In the genomic region with DNA sequence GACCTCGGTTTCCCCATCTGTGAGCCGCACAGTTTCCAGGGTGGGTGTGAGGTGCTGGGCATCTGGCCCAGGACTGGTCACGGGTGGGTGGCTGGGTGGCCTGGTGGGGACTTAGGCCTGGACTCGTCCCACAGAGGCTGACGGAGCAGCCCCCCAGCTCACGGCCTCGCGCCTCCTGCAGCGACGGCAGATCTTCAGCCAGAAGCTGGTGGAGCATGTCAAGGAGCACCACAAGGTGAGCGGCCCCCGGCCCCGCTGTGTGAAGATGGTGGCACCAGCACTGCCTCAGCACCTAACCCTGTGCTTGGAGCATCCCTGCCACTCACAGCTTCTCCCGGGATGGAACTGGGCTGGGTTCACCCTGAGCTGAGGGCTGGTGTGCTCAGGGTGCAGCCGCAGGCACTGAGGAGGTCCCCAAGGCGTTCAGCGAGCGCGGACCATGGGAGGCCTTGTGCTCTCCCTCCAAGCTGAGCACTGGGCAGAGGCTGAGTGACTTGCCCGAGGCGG, we compare ENCODE assay signal across 18 cellular contexts. TPM values are rescaled to one million over a fixed set of nuclear protein-coding genes. Genes with fewer than 3 reads are reported as not detected.
DNase-seq lines count a peak whose midpoint lies in the region; ATAC-seq and TF ChIP-seq lines count a peak whose summit lies in the region.
"Had no signal": no experiment of that assay in that cellular context is flagged by ENCODE, and none has a peak within 500 bp of the region (broad histone marks: within the 10 kb centered on the region; RNA-seq: fewer than 3 reads in every experiment).

No MANE protein-coding gene starts in this region.

- no peak overlapping the region for H3K14ac ChIP-seq in neuronal stem cell (ENCODE audit: low read length)

- H2AFZ ChIP-seq in GM23338 = no peak overlapping the region
- H2AFZ ChIP-seq in neuronal stem cell (ENCODE audit: low read length) = no peak overlapping the region
- H2AFZ ChIP-seq: hepatocyte had no signal

- H3K36me3 ChIP-seq in GM23338 (ENCODE audit: insufficient read depth) (peaks cover 19% of the 10 kb centered on the region), HUES6 (ENCODE audit: control insufficient read depth, insufficient read depth, low read length) (peaks cover 61% of the 10 kb centered on the region), neuronal stem cell (replicated peaks in 1 of 2; ENCODE audit: control insufficient read depth in 2 of 2, insufficient read depth in 2 of 2, low read length in 2 of 2) (peaks cover 52 to 62% of the 10 kb centered on the region in 2 donors)
- H3K36me3 ChIP-seq: colonic mucosa had no signal

- no peak overlapping the region for H2BK15ac ChIP-seq in neuronal stem cell (ENCODE audit: low read length)

- peaks cover 4% of the 10 kb centered on the region; the same call in 1 of the 3 replicates for H3K9me3 Mint-ChIP-seq in GM23338
- no peaks in the 10 kb centered on the region for H3K9me3 Mint-ChIP-seq in activated CD8-positive, alpha-beta T cell treated with anti-CD3 and anti-CD28 coated beads, Interleukin-2, amount 10 ng/mL, durations not matched to agents 7 days and 5 days (ENCODE audit: insufficient read depth)
- H3K9me3 Mint-ChIP-seq: activated B cell treated with CpG ODN at 0.5 μM for 24 hours, natural killer cell had no signal

- no peak overlapping the region for H4K91ac ChIP-seq in neuronal stem cell (ENCODE audit: low read depth, low read length, poor library complexity)

- peaks cover 65% of the 10 kb centered on the region for H3K36me3 Mint-ChIP-seq in GM23338 (ENCODE audit: low read depth)
- peaks cover 54% of the 10 kb centered on the region for H3K36me3 Mint-ChIP-seq in activated CD8-positive, alpha-beta T cell treated with anti-CD3 and anti-CD28 coated beads, Interleukin-2, amount 10 ng/mL, durations not matched to agents 7 days and 5 days (ENCODE audit: low read depth)
- H3K36me3 Mint-ChIP-seq: natural killer cell had no signal

- peak overlapping the region; percentile 25 for H3K9ac ChIP-seq in HUES6 (ENCODE audit: low read length)
- peak overlapping the region; percentile 64 for H3K9ac ChIP-seq in neuronal stem cell (ENCODE audit: low read depth, low read length, poor library complexity)

- H3K27ac Mint-ChIP-seq in GM23338 = no peak overlapping the region
- H3K27ac Mint-ChIP-seq in activated CD8-positive, alpha-beta T cell treated with anti-CD3 and anti-CD28 coated beads, Interleukin-2, amount 10 ng/mL, durations not matched to agents 7 days and 5 days = peak overlapping the region; percentile 61
- H3K27ac Mint-ChIP-seq: activated B cell treated with CpG ODN at 0.5 μM for 24 hours, natural killer cell had no signal

- peaks cover 50% of the 10 kb centered on the region for H3K27me3 Mint-ChIP-seq in GM23338 (ENCODE audit: insufficient read depth, low read depth, poor library complexity)
- H3K27me3 Mint-ChIP-seq in activated CD8-positive, alpha-beta T cell treated with anti-CD3 and anti-CD28 coated beads, Interleukin-2, amount 10 ng/mL, durations not matched to agents 7 days and 5 days (ENCODE audit: low read depth) = no peaks in the 10 kb centered on the region
- H3K27me3 Mint-ChIP-seq: activated B cell treated with CpG ODN at 0.5 μM for 24 hours had no signal

- no peak overlapping the region for H2AK5ac ChIP-seq in neuronal stem cell (ENCODE audit: low read depth, low read length)

- WGBS in neuronal stem cell (ENCODE audit: extremely low coverage in 2 of 2, insufficient read length in 2 of 2, insufficient replicate concordance in 1 of 2), 2 donors = no CpG with 5 or more reads among the region's 21 CpGs
- 86 to 94% methylated on average over 5 to 11 of the region's 21 CpGs for WGBS in lower leg skin, 2 donors

- H3K4me2 ChIP-seq in GM23338 (no peak overlapping the region), neuronal stem cell (ENCODE audit: insufficient read depth, low read length, poor library complexity, severe bottlenecking) (no peak overlapping the region)
- H3K4me2 ChIP-seq: hepatocyte had no signal

- H2BK5ac ChIP-seq in neuronal stem cell (ENCODE audit: low read length) = peak overlapping the region; percentile 82

- no peaks in the 10 kb centered on the region; the same call in none of the 2 replicates for H4K20me1 ChIP-seq in GM23338 (replicated peaks; ENCODE audit: insufficient read depth)

- H3K79me1 ChIP-seq in neuronal stem cell (ENCODE audit: low read depth, low read length) = peaks cover 48% of the 10 kb centered on the region

- no peak overlapping the region for H3K4me3 Mint-ChIP-seq in GM23338
- peak overlapping the region; percentile 38 for H3K4me3 Mint-ChIP-seq in activated CD8-positive, alpha-beta T cell treated with anti-CD3 and anti-CD28 coated beads, Interleukin-2, amount 10 ng/mL, durations not matched to agents 7 days and 5 days
- H3K4me3 Mint-ChIP-seq: activated B cell treated with CpG ODN at 0.5 μM for 24 hours, natural killer cell had no signal

- no peaks in the 10 kb centered on the region for H3K9me2 ChIP-seq in GM23338 (ENCODE audit: insufficient read depth)

- peaks cover 3% of the 10 kb centered on the region; the same call in 1 of the 3 replicates for H3K4me1 Mint-ChIP-seq in GM23338
- peaks cover 43% of the 10 kb centered on the region for H3K4me1 Mint-ChIP-seq in activated CD8-positive, alpha-beta T cell treated with anti-CD3 and anti-CD28 coated beads, Interleukin-2, amount 10 ng/mL, durations not matched to agents 7 days and 5 days (ENCODE audit: low read depth)

- peaks cover 65% of the 10 kb centered on the region for H3F3A ChIP-seq in GM23338 (replicated peaks; ENCODE audit: low read depth)

- H3K79me2 ChIP-seq in GM23338 (replicated peaks; ENCODE audit: insufficient read depth) = peaks cover 19% of the 10 kb centered on the region

- H2BK120ac ChIP-seq in neuronal stem cell (ENCODE audit: low read depth, low read length) = no peak overlapping the region

- no peak for ATAC-seq in GM23338
- no peak for ATAC-seq in activated CD8-positive, alpha-beta T cell treated with anti-CD3 and anti-CD28 coated beads, Interleukin-2, amount 10 ng/mL, durations not matched to agents 7 days and 5 days
- ATAC-seq: natural killer cell had no signal

- POLR2A ChIA-PET in activated CD8-positive, alpha-beta T cell treated with anti-CD3 and anti-CD28 coated beads, Interleukin-2, amount 10 ng/mL, durations not matched to agents 7 days and 5 days (lab: Charles Lee) = interaction anchor here (1.3 kb wide), 1 partner anchor 10 kb away, joined by 5 read pairs; no protein-coding TSS in a partner anchor

- H3K4me3 ChIP-seq in GM23338 = no peak overlapping the region
- H3K4me3 ChIP-seq in HUES6 (ENCODE audit: low read depth, low read length) = no peak overlapping the region
- H3K4me3 ChIP-seq in neuronal stem cell (ENCODE audit: low read length in 2 of 2) = peak overlapping the region in 1 of 2 donors; percentile 97
- H3K4me3 ChIP-seq in lower leg skin (ENCODE audit: low read depth, poor library complexity, severe bottlenecking) = no peak overlapping the region
- H3K4me3 ChIP-seq: colonic mucosa, hepatocyte had no signal

- peak overlapping the region; percentile 48 for H4K8ac ChIP-seq in neuronal stem cell (ENCODE audit: low read depth, low read length)

- DNase-seq in GM23338 (ENCODE audit: low spot score) (no peak), neuronal stem cell (ENCODE audit: low spot score) (no peak), lower leg skin (ENCODE audit: low spot score in 2 of 2) (no peak), COLO668 (lab: John Stamatoyannopoulos, UW; ENCODE audit: unreplicated experiment) (no peak)
- DNase-seq in activated CD8-positive, alpha-beta T cell treated with anti-CD3 and anti-CD28 coated beads, Interleukin-2, amount 10 ng/mL, durations not matched to agents 7 days and 5 days = no peak
- DNase-seq in activated CD4-positive, CD25-positive, alpha-beta regulatory T cell (lab: John Stamatoyannopoulos, UW) = no peak
- DNase-seq: activated B cell treated with CpG ODN at 0.5 μM for 24 hours; C1 segment of cervical spinal cord; colonic mucosa; mesendoderm; natural killer cell; NCI-H1048; NCI-H2029; SIG-M5; stimulated activated CD4-positive, alpha-beta T cell treated with anti-CD3 and anti-CD28 coated beads, Interleukin-4, amount 100 ng/mL, for 1 hour had no signal

- no peak overlapping the region for H2BK12ac ChIP-seq in neuronal stem cell (ENCODE audit: low read length)

- intact Hi-C loops in lower leg skin (cut with DNase I; ENCODE audit: low total_unique reads) = no loop called here

- H3K4ac ChIP-seq in neuronal stem cell (ENCODE audit: low read length) = no peak overlapping the region

- no peak for TF ChIP-seq CTCF in GM23338 (conservative IDR thresholded peaks at IDR 0.05; ENCODE audit: low read depth in 2 of 2)
- TF ChIP-seq CTCF in lower leg skin (IDR thresholded peaks at IDR 0.05) = no peak

- no peaks in the 10 kb centered on the region for H3K27me3 ChIP-seq in GM23338 (ENCODE audit: insufficient read depth)
- H3K27me3 ChIP-seq in HUES6 (ENCODE audit: control insufficient read depth, insufficient read depth, low read length) = no peaks in the 10 kb centered on the region
- H3K27me3 ChIP-seq in neuronal stem cell (ENCODE audit: control insufficient read depth in 3 of 3, insufficient read depth in 3 of 3, low read depth in 1 of 3, low read length in 3 of 3) = no peaks in the 10 kb centered on the region
- H3K27me3 ChIP-seq: colonic mucosa, hepatocyte had no signal

- no peak overlapping the region for H3K18ac ChIP-seq in neuronal stem cell (ENCODE audit: low read length)

- CTCF ChIA-PET in activated CD8-positive, alpha-beta T cell treated with anti-CD3 and anti-CD28 coated beads, Interleukin-2, amount 10 ng/mL, durations not matched to agents 7 days and 5 days (lab: Charles Lee) = no interaction called here

- H3K9me3 ChIP-seq in HUES6 (ENCODE audit: control insufficient read depth, insufficient read depth, low read depth, low read length) (no peaks in the 10 kb centered on the region), neuronal stem cell (replicated peaks in 1 of 2; ENCODE audit: control insufficient read depth in 2 of 2, insufficient read depth in 1 of 2, low read depth in 1 of 2, low read length in 2 of 2) (peaks cover 0 to 2% of the 10 kb centered on the region in 2 donors)
- H3K9me3 ChIP-seq: colonic mucosa had no signal

- H3K27ac ChIP-seq in GM23338 (ENCODE audit: low read depth) (peak overlapping the region; percentile 74), HUES6 (ENCODE audit: low read depth, low read length) (no peak overlapping the region), neuronal stem cell (replicated peaks; ENCODE audit: low read length) (no peak overlapping the region)
- H3K27ac ChIP-seq: colonic mucosa, hepatocyte, skin epidermis had no signal

- H3K23ac ChIP-seq in neuronal stem cell (ENCODE audit: low read depth, low read length, poor library complexity) = peak overlapping the region; percentile 44

- H3K4me1 ChIP-seq in GM23338 (ENCODE audit: insufficient read depth) (no peaks in the 10 kb centered on the region; the same call in 1 of the 2 replicates), HUES6 (ENCODE audit: control insufficient read depth, insufficient read depth, low read length) (peaks cover 12% of the 10 kb centered on the region), neuronal stem cell (ENCODE audit: control insufficient read depth in 2 of 2, insufficient read depth in 1 of 2, low read depth in 1 of 2, low read length in 2 of 2) (peaks cover 17 to 21% of the 10 kb centered on the region in 2 donors)

- no peak for TF ChIP-seq POLR2A in lower leg skin (IDR thresholded peaks at IDR 0.05)

RNA-seq across cellular contexts. Expression of a gene that starts 2.4 kb away (rescaled TPM):
- 114 and 187 TPM in 2 replicates for total RNA-seq in GM23338 (2014; rRNA removed; shearing (Covaris generic))
- 32.6 and 36.1 TPM in 2 replicates for polyA plus RNA-seq in GM23338 (2016; fragmentation: Nextera tagmentation; extraction: Ambion mirVana)
- total RNA-seq in activated CD8-positive, alpha-beta T cell treated with anti-CD3 and anti-CD28 coated beads, Interleukin-2, amount 10 ng/mL, durations not matched to agents 7 days and 5 days = 100 to 1,000 TPM; 126 to 132 TPM
- polyA plus RNA-seq in neuronal stem cell (2013, experiment 1 of 2) = 40.6 TPM
- 40.0 TPM for polyA plus RNA-seq in neuronal stem cell (2013, experiment 2 of 2)
- 10 to 100 TPM in 2 of 4 donors, 1 to 10 TPM in 2; 2.9 to 14.7 (median 7.9) TPM for total RNA-seq in lower leg skin

RNA-seq across cellular contexts. Expression of a gene that starts 5.8 kb away (rescaled TPM):
- 250 and 258 TPM in 2 replicates for total RNA-seq in GM23338 (2014; rRNA removed; shearing (Covaris generic))
- 522 and 536 TPM in 2 replicates for polyA plus RNA-seq in GM23338 (2016; fragmentation: Nextera tagmentation; extraction: Ambion mirVana)
- 100 to 1,000 TPM; 140 to 141 TPM for total RNA-seq in activated CD8-positive, alpha-beta T cell treated with anti-CD3 and anti-CD28 coated beads, Interleukin-2, amount 10 ng/mL, durations not matched to agents 7 days and 5 days
- polyA plus RNA-seq in neuronal stem cell (2013, experiment 1 of 2) = 146 TPM
- polyA plus RNA-seq in neuronal stem cell (2013, experiment 2 of 2) = 150 TPM
- total RNA-seq in lower leg skin = 100 to 1,000 TPM; 276 to 310 (median 291) TPM

RNA-seq across cellular contexts. Expression of a gene that starts 20.9 kb away (rescaled TPM):
- total RNA-seq in GM23338 (2014; rRNA removed; shearing (Covaris generic)) = 56.2 and 70.1 TPM in 2 replicates
- 29.6 and 30.4 TPM in 2 replicates for polyA plus RNA-seq in GM23338 (2016; fragmentation: Nextera tagmentation; extraction: Ambion mirVana)
- total RNA-seq in activated CD8-positive, alpha-beta T cell treated with anti-CD3 and anti-CD28 coated beads, Interleukin-2, amount 10 ng/mL, durations not matched to agents 7 days and 5 days = 100 to 1,000 TPM; 226 to 230 TPM
- polyA plus RNA-seq in neuronal stem cell (2013, experiment 1 of 2) = 8.0 TPM
- 9.2 TPM for polyA plus RNA-seq in neuronal stem cell (2013, experiment 2 of 2)
- 100 to 1,000 TPM; 196 to 281 (median 206) TPM for total RNA-seq in lower leg skin

RNA-seq across cellular contexts. Expression of a gene that starts 50.8 kb away (rescaled TPM):
- total RNA-seq in GM23338 (2014; rRNA removed; shearing (Covaris generic)) = 16.4 and 18.8 TPM in 2 replicates
- polyA plus RNA-seq in GM23338 (2016; fragmentation: Nextera tagmentation; extraction: Ambion mirVana) = 9.7 TPM in 2 replicates
- 10 to 100 TPM; 31.1 to 33.3 TPM for total RNA-seq in activated CD8-positive, alpha-beta T cell treated with anti-CD3 and anti-CD28 coated beads, Interleukin-2, amount 10 ng/mL, durations not matched to agents 7 days and 5 days
- polyA plus RNA-seq in neuronal stem cell (2013, experiment 1 of 2) = 9.6 TPM
- polyA plus RNA-seq in neuronal stem cell (2013, experiment 2 of 2) = 9.1 TPM
- total RNA-seq in lower leg skin = 10 to 100 TPM; 17.3 to 45.6 (median 37.3) TPM

RNA-seq across cellular contexts. Expression of a gene that starts 51.0 kb away (rescaled TPM):
- total RNA-seq in GM23338 (2014; rRNA removed; shearing (Covaris generic)) = 59.3 and 68.8 TPM in 2 replicates
- polyA plus RNA-seq in GM23338 (2016; fragmentation: Nextera tagmentation; extraction: Ambion mirVana) = 167 and 171 TPM in 2 replicates
- 10 to 100 TPM; 61.2 to 65.3 TPM for total RNA-seq in activated CD8-positive, alpha-beta T cell treated with anti-CD3 and anti-CD28 coated beads, Interleukin-2, amount 10 ng/mL, durations not matched to agents 7 days and 5 days
- polyA plus RNA-seq in neuronal stem cell (2013, experiment 1 of 2) = 57.0 TPM
- polyA plus RNA-seq in neuronal stem cell (2013, experiment 2 of 2) = 58.2 TPM
- total RNA-seq in lower leg skin = 10 to 100 TPM; 29.9 to 43.0 (median 38.6) TPM
